Comparison of ENCODE assay signal across 23 cellular contexts in genomic region chr2:138455275-138455674, GRCh38.
"Had no signal": no experiment of that assay in that cellular context is flagged by ENCODE, and none has a peak within 500 bp of the region (broad histone marks: within the 10 kb centered on the region; RNA-seq: fewer than 3 reads in every experiment).

No MANE protein-coding gene starts in this region.

- H3K27me3 ChIP-seq: esophagus squamous epithelium, gastroesophageal sphincter, neutrophil, spleen, tibial artery, upper lobe of right lung, vagina had no signal

- H3K36me3 ChIP-seq: esophagus squamous epithelium, gastroesophageal sphincter, neutrophil, spleen, tibial artery, upper lobe of right lung, vagina had no signal

- H3K4me3 ChIP-seq: esophagus squamous epithelium, gastroesophageal sphincter, mucosa of descending colon, psoas muscle, spleen, tibial artery, upper lobe of right lung, vagina had no signal

- H3K4me1 ChIP-seq: esophagus squamous epithelium, gastroesophageal sphincter, spleen, upper lobe of right lung, vagina had no signal

- H3K27me3 Mint-ChIP-seq: dendritic cell treated with granulocyte-macrophage colony-stimulating factor and Interleukin-4, amounts not matched to agents 40 ng/mL and 50 ng/mL, for 4 days; effector memory CD8-positive, alpha-beta T cell; stimulated activated memory B cell treated with anti-CD40 and anti-IgM and Interleukin-4, amounts not matched to agents 10 μg/mL and 1 μg/mL and 100 μg/mL, for 72 hours had no signal

- H3K9me3 ChIP-seq: esophagus squamous epithelium, gastroesophageal sphincter, mucosa of descending colon, neutrophil, psoas muscle, upper lobe of right lung, vagina had no signal

- ATAC-seq: effector memory CD8-positive, alpha-beta T cell; gastroesophageal sphincter; left cardiac atrium; left ventricle myocardium superior; mucosa of descending colon; naive thymus-derived CD8-positive, alpha-beta T cell; psoas muscle; sciatic nerve; stimulated activated memory B cell treated with anti-CD40 and anti-IgM and Interleukin-4, amounts not matched to agents 10 μg/mL and 1 μg/mL and 100 μg/mL, for 72 hours; upper lobe of right lung had no signal

- H3K4me3 Mint-ChIP-seq: dendritic cell treated with granulocyte-macrophage colony-stimulating factor and Interleukin-4, amounts not matched to agents 40 ng/mL and 50 ng/mL, for 4 days; effector memory CD8-positive, alpha-beta T cell; naive thymus-derived CD8-positive, alpha-beta T cell; stimulated activated memory B cell treated with anti-CD40 and anti-IgM and Interleukin-4, amounts not matched to agents 10 μg/mL and 1 μg/mL and 100 μg/mL, for 72 hours; stimulated activated naive CD8-positive, alpha-beta T cell treated with anti-CD3 and anti-CD28 coated beads, Interleukin-15, Interleukin-2, amounts not matched to agents 100 ng/mL and 50 ng/mL, for 24 hours had no signal

- H3K4me1 Mint-ChIP-seq: naive thymus-derived CD8-positive, alpha-beta T cell; stimulated activated memory B cell treated with anti-CD40 and anti-IgM and Interleukin-4, amounts not matched to agents 10 μg/mL and 1 μg/mL and 100 μg/mL, for 72 hours had no signal

- H3K9me3 Mint-ChIP-seq: effector memory CD8-positive, alpha-beta T cell had no signal

- H3K27ac Mint-ChIP-seq: dendritic cell treated with granulocyte-macrophage colony-stimulating factor and Interleukin-4, amounts not matched to agents 40 ng/mL and 50 ng/mL, for 4 days; effector memory CD8-positive, alpha-beta T cell; naive thymus-derived CD8-positive, alpha-beta T cell; stimulated activated memory B cell treated with anti-CD40 and anti-IgM and Interleukin-4, amounts not matched to agents 10 μg/mL and 1 μg/mL and 100 μg/mL, for 72 hours; stimulated activated naive CD8-positive, alpha-beta T cell treated with anti-CD3 and anti-CD28 coated beads, Interleukin-15, Interleukin-2, amounts not matched to agents 100 ng/mL and 50 ng/mL, for 24 hours had no signal

- DNase-seq: effector memory CD8-positive, alpha-beta T cell; esophagus squamous epithelium; foreskin fibroblast; glutamatergic neuron; left cardiac atrium; left ventricle myocardium superior; mucosa of descending colon; naive thymus-derived CD8-positive, alpha-beta T cell; psoas muscle; retina; spleen; stimulated activated CD4-positive, alpha-beta T cell treated with anti-CD3 and anti-CD28 coated beads, Interleukin-15, amount 100 ng/mL, for 24 hours; stimulated activated CD4-positive, alpha-beta T cell treated with anti-CD3 and anti-CD28 coated beads, Interleukin-1b, Interleukin-23, amount 100 ng/mL, for 48 hours; stimulated activated CD4-positive, alpha-beta T cell treated with anti-CD3 and anti-CD28 coated beads, Interleukin-4, amount 100 ng/mL, for 24 hours; tibial artery; upper lobe of right lung had no signal

- H3K27ac ChIP-seq: esophagus squamous epithelium, gastroesophageal sphincter, neutrophil, psoas muscle, spleen, tibial artery, upper lobe of right lung, vagina had no signal
